Comparison of ENCODE assay signal across 1 cellular context in the genomic region with DNA sequence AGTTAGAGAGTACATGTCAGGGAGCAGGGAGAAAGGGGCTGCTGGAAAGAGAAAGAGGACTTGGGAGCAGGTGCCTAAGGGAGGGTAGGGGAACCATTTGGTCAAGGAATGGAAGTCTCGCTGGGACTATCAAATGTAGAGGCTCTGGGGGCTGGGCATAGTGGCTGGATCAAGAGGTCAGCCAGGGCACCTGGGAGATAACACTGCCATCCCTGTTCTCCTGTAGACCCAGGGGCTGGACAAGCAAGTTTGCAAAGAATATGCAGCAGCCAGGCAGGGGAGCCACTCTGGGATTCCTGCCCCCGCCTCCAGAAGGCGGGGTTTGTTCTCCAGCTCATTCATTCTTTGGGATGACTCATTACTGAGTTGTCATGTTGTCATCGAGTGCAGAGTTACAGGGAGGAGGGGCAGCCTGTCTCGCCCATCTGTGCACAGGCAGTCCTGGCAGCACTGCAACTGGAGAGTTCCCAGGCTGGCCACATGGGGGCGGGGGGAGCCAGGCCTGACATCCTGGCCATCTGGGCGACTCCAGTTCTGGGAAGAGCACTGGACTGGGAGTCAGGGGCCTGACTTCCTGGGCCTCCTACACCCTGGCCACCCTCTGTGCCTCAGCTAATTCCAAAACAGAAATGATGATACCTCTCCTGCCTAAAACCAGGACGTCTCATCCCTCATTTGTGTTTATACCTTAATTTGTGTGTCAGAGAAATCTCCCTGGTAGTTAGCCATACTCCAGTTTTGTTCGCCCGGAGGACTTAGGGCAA.
TF ChIP-seq lines count a peak whose summit lies in the region.

No MANE protein-coding gene starts in this region.

TF ChIP-seq in HepG2, 621 proteins besides CTCF, POLR2A, EP300 and RAD21 (continued from another document and continues in another):
- TF ChIP-seq, protein P1, sequence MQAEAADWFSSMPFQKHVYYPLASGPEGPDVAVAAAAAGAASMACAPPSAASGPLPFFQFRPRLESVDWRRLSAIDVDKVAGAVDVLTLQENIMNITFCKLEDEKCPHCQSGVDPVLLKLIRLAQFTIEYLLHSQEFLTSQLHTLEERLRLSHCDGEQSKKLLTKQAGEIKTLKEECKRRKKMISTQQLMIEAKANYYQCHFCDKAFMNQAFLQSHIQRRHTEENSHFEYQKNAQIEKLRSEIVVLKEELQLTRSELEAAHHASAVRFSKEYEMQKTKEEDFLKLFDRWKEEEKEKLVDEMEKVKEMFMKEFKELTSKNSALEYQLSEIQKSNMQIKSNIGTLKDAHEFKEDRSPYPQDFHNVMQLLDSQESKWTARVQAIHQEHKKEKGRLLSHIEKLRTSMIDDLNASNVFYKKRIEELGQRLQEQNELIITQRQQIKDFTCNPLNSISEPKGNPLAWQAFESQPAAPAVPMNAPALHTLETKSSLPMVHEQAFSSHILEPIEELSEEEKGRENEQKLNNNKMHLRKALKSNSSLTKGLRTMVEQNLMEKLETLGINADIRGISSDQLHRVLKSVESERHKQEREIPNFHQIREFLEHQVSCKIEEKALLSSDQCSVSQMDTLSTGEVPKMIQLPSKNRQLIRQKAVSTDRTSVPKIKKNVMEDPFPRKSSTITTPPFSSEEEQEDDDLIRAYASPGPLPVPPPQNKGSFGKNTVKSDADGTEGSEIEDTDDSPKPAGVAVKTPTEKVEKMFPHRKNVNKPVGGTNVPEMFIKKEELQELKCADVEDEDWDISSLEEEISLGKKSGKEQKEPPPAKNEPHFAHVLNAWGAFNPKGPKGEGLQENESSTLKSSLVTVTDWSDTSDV (CRISPR knock-in tag; IDR thresholded peaks at IDR 0.05), result no peak
- TF ChIP-seq NR3C1 (CRISPR knock-in tag; IDR thresholded peaks at IDR 0.05), result no peak
- TF ChIP-seq ZNF891 (CRISPR knock-in tag; IDR thresholded peaks at IDR 0.05), result peak; percentile 73; the same call in 1 of the 2 replicates
- no peak for TF ChIP-seq SRSF9 (IDR thresholded peaks at IDR 0.05; ENCODE audit: borderline replicate concordance, insufficient read depth, low read depth, low read length, poor library complexity, severe bottlenecking)
- TF ChIP-seq, protein P2, sequence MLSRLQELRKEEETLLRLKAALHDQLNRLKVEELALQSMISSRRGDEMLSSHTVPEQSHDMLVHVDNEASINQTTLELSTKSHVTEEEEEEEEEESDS (CRISPR knock-in tag; IDR thresholded peaks at IDR 0.05; ENCODE audit: borderline replicate concordance), result no peak
- no peak for TF ChIP-seq ZNF510 (CRISPR knock-in tag; IDR thresholded peaks at IDR 0.05; ENCODE audit: low read depth)
- peak; percentile 50; the same call in 1 of the 2 replicates for TF ChIP-seq ZNF792 (CRISPR knock-in tag; IDR thresholded peaks at IDR 0.05)
- TF ChIP-seq TCF7 (IDR thresholded peaks at IDR 0.05; ENCODE audit: low read depth), result no peak
- TF ChIP-seq ZMYM4 (CRISPR knock-in tag; IDR thresholded peaks at IDR 0.05), result peak; percentile 92
- TF ChIP-seq, protein P3, sequence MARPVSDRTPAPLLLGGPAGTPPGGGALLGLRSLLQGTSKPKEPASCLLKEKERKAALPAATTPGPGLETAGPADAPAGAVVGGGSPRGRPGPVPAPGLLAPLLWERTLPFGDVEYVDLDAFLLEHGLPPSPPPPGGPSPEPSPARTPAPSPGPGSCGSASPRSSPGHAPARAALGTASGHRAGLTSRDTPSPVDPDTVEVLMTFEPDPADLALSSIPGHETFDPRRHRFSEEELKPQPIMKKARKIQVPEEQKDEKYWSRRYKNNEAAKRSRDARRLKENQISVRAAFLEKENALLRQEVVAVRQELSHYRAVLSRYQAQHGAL (CRISPR knock-in tag; IDR thresholded peaks at IDR 0.05; ENCODE audit: not compliant biosample characterization), result no peak
- TF ChIP-seq, protein P4, sequence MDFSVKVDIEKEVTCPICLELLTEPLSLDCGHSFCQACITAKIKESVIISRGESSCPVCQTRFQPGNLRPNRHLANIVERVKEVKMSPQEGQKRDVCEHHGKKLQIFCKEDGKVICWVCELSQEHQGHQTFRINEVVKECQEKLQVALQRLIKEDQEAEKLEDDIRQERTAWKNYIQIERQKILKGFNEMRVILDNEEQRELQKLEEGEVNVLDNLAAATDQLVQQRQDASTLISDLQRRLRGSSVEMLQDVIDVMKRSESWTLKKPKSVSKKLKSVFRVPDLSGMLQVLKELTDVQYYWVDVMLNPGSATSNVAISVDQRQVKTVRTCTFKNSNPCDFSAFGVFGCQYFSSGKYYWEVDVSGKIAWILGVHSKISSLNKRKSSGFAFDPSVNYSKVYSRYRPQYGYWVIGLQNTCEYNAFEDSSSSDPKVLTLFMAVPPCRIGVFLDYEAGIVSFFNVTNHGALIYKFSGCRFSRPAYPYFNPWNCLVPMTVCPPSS (IDR thresholded peaks at IDR 0.05), result no peak
- peak; percentile 93 for TF ChIP-seq RCOR2 (CRISPR knock-in tag; IDR thresholded peaks at IDR 0.05)
- TF ChIP-seq ZFP90 (CRISPR knock-in tag; IDR thresholded peaks at IDR 0.05; ENCODE audit: borderline replicate concordance), result peak; percentile 99
- no peak for TF ChIP-seq ZNF251 (CRISPR knock-in tag; IDR thresholded peaks at IDR 0.05)
- no peak for TF ChIP-seq EED (CRISPR knock-in tag; IDR thresholded peaks at IDR 0.05)
- peak; percentile 47 for TF ChIP-seq BCL6 (CRISPR knock-in tag; IDR thresholded peaks at IDR 0.05)
- peak; percentile 96 for TF ChIP-seq SALL1 (CRISPR knock-in tag; IDR thresholded peaks at IDR 0.05)
- 0 out of 2 replicates have a peak, but pooled peaks have one; percentile 72 for TF ChIP-seq KLF9 (CRISPR knock-in tag; IDR thresholded peaks at IDR 0.05; ENCODE audit: low read depth)
- TF ChIP-seq, protein P5, sequence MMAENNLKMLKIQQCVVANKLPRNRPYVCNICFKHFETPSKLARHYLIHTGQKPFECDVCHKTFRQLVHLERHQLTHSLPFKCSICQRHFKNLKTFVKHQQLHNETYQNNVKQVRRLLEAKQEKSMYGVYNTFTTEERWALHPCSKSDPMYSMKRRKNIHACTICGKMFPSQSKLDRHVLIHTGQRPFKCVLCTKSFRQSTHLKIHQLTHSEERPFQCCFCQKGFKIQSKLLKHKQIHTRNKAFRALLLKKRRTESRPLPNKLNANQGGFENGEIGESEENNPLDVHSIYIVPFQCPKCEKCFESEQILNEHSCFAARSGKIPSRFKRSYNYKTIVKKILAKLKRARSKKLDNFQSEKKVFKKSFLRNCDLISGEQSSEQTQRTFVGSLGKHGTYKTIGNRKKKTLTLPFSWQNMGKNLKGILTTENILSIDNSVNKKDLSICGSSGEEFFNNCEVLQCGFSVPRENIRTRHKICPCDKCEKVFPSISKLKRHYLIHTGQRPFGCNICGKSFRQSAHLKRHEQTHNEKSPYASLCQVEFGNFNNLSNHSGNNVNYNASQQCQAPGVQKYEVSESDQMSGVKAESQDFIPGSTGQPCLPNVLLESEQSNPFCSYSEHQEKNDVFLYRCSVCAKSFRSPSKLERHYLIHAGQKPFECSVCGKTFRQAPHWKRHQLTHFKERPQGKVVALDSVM (CRISPR knock-in tag; IDR thresholded peaks at IDR 0.05), result no peak; the same call in 1 of the 2 replicates
- 0 out of 2 replicates have a peak, but pooled peaks have one; percentile 65 for TF ChIP-seq ZNF607 (CRISPR knock-in tag; IDR thresholded peaks at IDR 0.05; ENCODE audit: borderline replicate concordance)
- peak; percentile 79; the same call in 1 of the 2 replicates for TF ChIP-seq ZNF335 (CRISPR knock-in tag; IDR thresholded peaks at IDR 0.05)
- TF ChIP-seq KAT2B (IDR thresholded peaks at IDR 0.05; ENCODE audit: borderline replicate concordance, low read depth, low read length), result no peak
- TF ChIP-seq MAFG (CRISPR knock-in tag; IDR thresholded peaks at IDR 0.05), result no peak
- peak; percentile 72; the same call in 1 of the 2 replicates for TF ChIP-seq YEATS2 (CRISPR knock-in tag; IDR thresholded peaks at IDR 0.05; ENCODE audit: borderline replicate concordance)
- no peak for TF ChIP-seq TCF7L2 (IDR thresholded peaks at IDR 0.05; ENCODE audit: low read depth, low read length)
- TF ChIP-seq, protein P6, sequence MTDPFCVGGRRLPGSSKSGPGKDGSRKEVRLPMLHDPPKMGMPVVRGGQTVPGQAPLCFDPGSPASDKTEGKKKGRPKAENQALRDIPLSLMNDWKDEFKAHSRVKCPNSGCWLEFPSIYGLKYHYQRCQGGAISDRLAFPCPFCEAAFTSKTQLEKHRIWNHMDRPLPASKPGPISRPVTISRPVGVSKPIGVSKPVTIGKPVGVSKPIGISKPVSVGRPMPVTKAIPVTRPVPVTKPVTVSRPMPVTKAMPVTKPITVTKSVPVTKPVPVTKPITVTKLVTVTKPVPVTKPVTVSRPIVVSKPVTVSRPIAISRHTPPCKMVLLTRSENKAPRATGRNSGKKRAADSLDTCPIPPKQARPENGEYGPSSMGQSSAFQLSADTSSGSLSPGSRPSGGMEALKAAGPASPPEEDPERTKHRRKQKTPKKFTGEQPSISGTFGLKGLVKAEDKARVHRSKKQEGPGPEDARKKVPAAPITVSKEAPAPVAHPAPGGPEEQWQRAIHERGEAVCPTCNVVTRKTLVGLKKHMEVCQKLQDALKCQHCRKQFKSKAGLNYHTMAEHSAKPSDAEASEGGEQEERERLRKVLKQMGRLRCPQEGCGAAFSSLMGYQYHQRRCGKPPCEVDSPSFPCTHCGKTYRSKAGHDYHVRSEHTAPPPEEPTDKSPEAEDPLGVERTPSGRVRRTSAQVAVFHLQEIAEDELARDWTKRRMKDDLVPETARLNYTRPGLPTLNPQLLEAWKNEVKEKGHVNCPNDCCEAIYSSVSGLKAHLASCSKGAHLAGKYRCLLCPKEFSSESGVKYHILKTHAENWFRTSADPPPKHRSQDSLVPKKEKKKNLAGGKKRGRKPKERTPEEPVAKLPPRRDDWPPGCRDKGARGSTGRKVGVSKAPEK (CRISPR knock-in tag; IDR thresholded peaks at IDR 0.05; ENCODE audit: borderline replicate concordance), result no peak; the same call in 1 of the 2 replicates
- no peak for TF ChIP-seq ZNF703 (CRISPR knock-in tag; IDR thresholded peaks at IDR 0.05; ENCODE audit: borderline replicate concordance)
- peak; percentile 80; the same call in 1 of the 2 replicates for TF ChIP-seq SIN3A (IDR thresholded peaks at IDR 0.05; ENCODE audit: borderline replicate concordance, low read depth, low read length)
- peak; percentile 79 for TF ChIP-seq MEF2D (CRISPR knock-in tag; IDR thresholded peaks at IDR 0.05)
- peak; percentile 67; the same call in 1 of the 2 replicates for TF ChIP-seq SP4 (CRISPR knock-in tag; IDR thresholded peaks at IDR 0.05)
- TF ChIP-seq, protein P7, sequence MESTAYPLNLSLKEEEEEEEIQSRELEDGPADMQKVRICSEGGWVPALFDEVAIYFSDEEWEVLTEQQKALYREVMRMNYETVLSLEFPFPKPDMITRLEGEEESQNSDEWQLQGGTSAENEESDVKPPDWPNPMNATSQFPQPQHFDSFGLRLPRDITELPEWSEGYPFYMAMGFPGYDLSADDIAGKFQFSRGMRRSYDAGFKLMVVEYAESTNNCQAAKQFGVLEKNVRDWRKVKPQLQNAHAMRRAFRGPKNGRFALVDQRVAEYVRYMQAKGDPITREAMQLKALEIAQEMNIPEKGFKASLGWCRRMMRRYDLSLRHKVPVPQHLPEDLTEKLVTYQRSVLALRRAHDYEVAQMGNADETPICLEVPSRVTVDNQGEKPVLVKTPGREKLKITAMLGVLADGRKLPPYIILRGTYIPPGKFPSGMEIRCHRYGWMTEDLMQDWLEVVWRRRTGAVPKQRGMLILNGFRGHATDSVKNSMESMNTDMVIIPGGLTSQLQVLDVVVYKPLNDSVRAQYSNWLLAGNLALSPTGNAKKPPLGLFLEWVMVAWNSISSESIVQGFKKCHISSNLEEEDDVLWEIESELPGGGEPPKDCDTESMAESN (CRISPR knock-in tag; conservative IDR thresholded peaks at IDR 0.05), result no peak; the same call in 1 of the 2 replicates
- peak; percentile 86; the same call in 1 of the 2 replicates for TF ChIP-seq SIX1 (CRISPR knock-in tag; IDR thresholded peaks at IDR 0.05; ENCODE audit: borderline replicate concordance)
- TF ChIP-seq, protein P8, sequence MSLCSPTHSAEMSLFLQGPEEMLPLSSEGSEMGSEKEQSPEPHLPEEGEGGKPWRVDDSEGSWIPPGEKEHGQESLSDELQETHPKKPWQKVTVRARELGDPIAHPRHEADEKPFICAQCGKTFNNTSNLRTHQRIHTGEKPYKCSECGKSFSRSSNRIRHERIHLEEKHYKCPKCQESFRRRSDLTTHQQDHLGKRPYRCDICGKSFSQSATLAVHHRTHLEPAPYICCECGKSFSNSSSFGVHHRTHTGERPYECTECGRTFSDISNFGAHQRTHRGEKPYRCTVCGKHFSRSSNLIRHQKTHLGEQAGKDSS (CRISPR knock-in tag; IDR thresholded peaks at IDR 0.05; ENCODE audit: borderline replicate concordance, low read depth), result peak; percentile 100
- no peak for TF ChIP-seq ZNF777 (CRISPR knock-in tag; IDR thresholded peaks at IDR 0.05)
- TF ChIP-seq SRSF4 (IDR thresholded peaks at IDR 0.05; ENCODE audit: low read depth, low read length, poor library complexity, severe bottlenecking), result no peak
- TF ChIP-seq HDAC6 (IDR thresholded peaks at IDR 0.05; ENCODE audit: low read depth, low read length), result no peak
- no peak for TF ChIP-seq ZNF567 (CRISPR knock-in tag; IDR thresholded peaks at IDR 0.05; ENCODE audit: borderline replicate concordance)
- TF ChIP-seq FOXJ3 (CRISPR knock-in tag; IDR thresholded peaks at IDR 0.05; ENCODE audit: borderline replicate concordance), result peak; percentile 79; the same call in 1 of the 2 replicates
- TF ChIP-seq ASH2L (IDR thresholded peaks at IDR 0.05; ENCODE audit: insufficient read length, low read depth, low read length), result no peak
- TF ChIP-seq PTBP1 (IDR thresholded peaks at IDR 0.05; ENCODE audit: low read depth, low read length, poor library complexity, severe bottlenecking), result no peak
- TF ChIP-seq RELA (CRISPR knock-in tag; IDR thresholded peaks at IDR 0.05), result peak; percentile 65; the same call in 1 of the 2 replicates
- TF ChIP-seq ZNF672 (CRISPR knock-in tag; IDR thresholded peaks at IDR 0.05), result no peak
- no peak for TF ChIP-seq ZNF678 (CRISPR knock-in tag; IDR thresholded peaks at IDR 0.05)
- TF ChIP-seq, protein P9, sequence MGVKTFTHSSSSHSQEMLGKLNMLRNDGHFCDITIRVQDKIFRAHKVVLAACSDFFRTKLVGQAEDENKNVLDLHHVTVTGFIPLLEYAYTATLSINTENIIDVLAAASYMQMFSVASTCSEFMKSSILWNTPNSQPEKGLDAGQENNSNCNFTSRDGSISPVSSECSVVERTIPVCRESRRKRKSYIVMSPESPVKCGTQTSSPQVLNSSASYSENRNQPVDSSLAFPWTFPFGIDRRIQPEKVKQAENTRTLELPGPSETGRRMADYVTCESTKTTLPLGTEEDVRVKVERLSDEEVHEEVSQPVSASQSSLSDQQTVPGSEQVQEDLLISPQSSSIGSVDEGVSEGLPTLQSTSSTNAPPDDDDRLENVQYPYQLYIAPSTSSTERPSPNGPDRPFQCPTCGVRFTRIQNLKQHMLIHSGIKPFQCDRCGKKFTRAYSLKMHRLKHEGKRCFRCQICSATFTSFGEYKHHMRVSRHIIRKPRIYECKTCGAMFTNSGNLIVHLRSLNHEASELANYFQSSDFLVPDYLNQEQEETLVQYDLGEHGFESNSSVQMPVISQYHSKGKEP (CRISPR knock-in tag; IDR thresholded peaks at IDR 0.05), result no peak
- no peak for TF ChIP-seq ZNF749 (CRISPR knock-in tag; IDR thresholded peaks at IDR 0.05; ENCODE audit: borderline replicate concordance)
- peak; percentile 83 for TF ChIP-seq KDM2A (CRISPR knock-in tag; IDR thresholded peaks at IDR 0.05; ENCODE audit: borderline replicate concordance, low read depth)
- TF ChIP-seq HHEX (CRISPR knock-in tag; IDR thresholded peaks at IDR 0.05), result no peak; the same call in 1 of the 2 replicates
- TF ChIP-seq ZBTB42 (CRISPR knock-in tag; IDR thresholded peaks at IDR 0.05), result no peak
- TF ChIP-seq MIER3 (CRISPR knock-in tag; IDR thresholded peaks at IDR 0.05; ENCODE audit: borderline replicate concordance), result peak; percentile 96; the same call in 1 of the 2 replicates
- peak; percentile 84; the same call in 1 of the 2 replicates for TF ChIP-seq ZBTB21 (CRISPR knock-in tag; IDR thresholded peaks at IDR 0.05)
- peak; percentile 63 for TF ChIP-seq SPEN (CRISPR knock-in tag; IDR thresholded peaks at IDR 0.05; ENCODE audit: low read depth)
